Comparison of ENCODE assay signal across 20 cellular contexts in the genomic region with DNA sequence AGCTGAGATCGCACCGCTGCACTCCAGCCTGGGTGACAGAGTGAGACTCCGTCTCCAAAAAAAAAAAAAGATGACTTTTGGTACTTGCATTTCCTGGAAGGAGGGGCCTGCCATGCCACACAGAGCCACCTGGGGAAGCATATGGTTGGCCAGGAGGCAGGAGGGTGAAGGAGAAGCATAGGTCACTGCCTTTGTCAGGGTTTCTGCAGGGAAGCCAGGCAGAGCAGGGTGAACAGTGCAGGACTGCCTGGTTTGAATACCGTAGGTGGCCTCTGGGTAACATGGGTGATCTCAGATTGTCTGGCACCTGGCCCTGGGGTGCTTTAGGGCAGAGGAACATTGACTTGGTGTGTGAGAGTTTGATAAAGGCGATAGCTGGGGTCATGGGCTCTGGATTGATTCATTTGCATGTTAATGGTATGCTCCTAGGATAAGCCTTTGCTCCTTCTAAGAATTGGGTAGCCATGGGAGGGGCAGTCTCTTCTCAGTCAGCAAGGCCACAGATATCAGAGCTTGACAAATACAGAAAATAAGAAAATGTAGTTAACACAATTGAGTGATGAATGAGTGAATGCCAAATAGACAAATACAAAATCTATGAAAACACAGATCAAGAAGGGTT.
DNase-seq lines count a peak whose midpoint lies in the region; ATAC-seq and TF ChIP-seq lines count a peak whose summit lies in the region.
"Had no signal": no experiment of that assay in that cellular context is flagged by ENCODE, and none has a peak within 500 bp of the region (broad histone marks: within the 10 kb centered on the region; RNA-seq: fewer than 3 reads in every experiment).

No MANE protein-coding gene starts in this region.

- H3K4me3 ChIP-seq in GM23338 (no peak overlapping the region), HCT116 (replicated peaks in 1 of 2; ENCODE audit: low read depth in 1 of 2, low read length in 2 of 2) (no peak overlapping the region), Panc1 (ENCODE audit: low read depth in 2 of 2, low read length in 2 of 2) (no peak overlapping the region)
- H3K4me3 ChIP-seq: HAP-1, SK-N-MC had no signal

- no peak for TF ChIP-seq POLR2A in HCT116 (IDR thresholded peaks at IDR 0.05; ENCODE audit: borderline replicate concordance, extremely low read depth, insufficient read depth, insufficient read length)

- H3K27ac ChIP-seq in GM23338 (ENCODE audit: low read depth): no peak overlapping the region
- no peak overlapping the region for H3K27ac ChIP-seq in HCT116 (ENCODE audit: low read depth, low read length)
- peak overlapping the region; percentile 19; the same call in 1 of the 2 replicates for H3K27ac ChIP-seq in Panc1 (ENCODE audit: low read length)
- H3K27ac ChIP-seq: RWPE1, SK-N-MC had no signal

- POLR2A ChIA-PET in HCT116 (lab: Charles Lee) (no interaction called here), Panc1 (lab: Charles Lee) (no interaction called here)

- H4K20me1 ChIP-seq in GM23338 (replicated peaks; ENCODE audit: insufficient read depth) (no peaks in the 10 kb centered on the region), HCT116 (ENCODE audit: insufficient read depth) (no peaks in the 10 kb centered on the region)

- TF ChIP-seq RAD21 in HCT116 (IDR thresholded peaks at IDR 0.05; ENCODE audit: low read depth): no peak

- H3F3A ChIP-seq in GM23338 (replicated peaks; ENCODE audit: low read depth): no peaks in the 10 kb centered on the region

- peaks cover 6% of the 10 kb centered on the region; the same call in 1 of the 2 replicates for H3K4me1 ChIP-seq in GM23338 (ENCODE audit: insufficient read depth)
- H3K4me1 ChIP-seq in HCT116 (ENCODE audit: control insufficient read depth in 1 of 2, insufficient read depth in 2 of 2, low read length in 2 of 2): no peaks in the 10 kb centered on the region
- H3K4me1 ChIP-seq in Panc1 (ENCODE audit: control insufficient read depth, insufficient read depth, low read length): peaks cover 4% of the 10 kb centered on the region; the same call in 1 of the 2 replicates
- H3K4me1 ChIP-seq: BE2C, HAP-1 had no signal

- no peak overlapping the region for H3K4me2 ChIP-seq in GM23338
- H3K4me2 ChIP-seq in HCT116 (ENCODE audit: low read length): no peak overlapping the region

- CTCF ChIA-PET in HCT116 (lab: Charles Lee) (no interaction called here), Panc1 (lab: Charles Lee) (no interaction called here)

- H3K79me2 ChIP-seq in GM23338 (replicated peaks; ENCODE audit: insufficient read depth): no peaks in the 10 kb centered on the region
- no peaks in the 10 kb centered on the region for H3K79me2 ChIP-seq in HCT116 (ENCODE audit: insufficient read depth, low read length)

- no peaks in the 10 kb centered on the region for H3K9me2 ChIP-seq in GM23338 (ENCODE audit: insufficient read depth)
- no peaks in the 10 kb centered on the region for H3K9me2 ChIP-seq in HCT116 (ENCODE audit: insufficient read depth)

- BruUV-seq in HCT116 (replicated peaks; lab: Mats Ljungman, UMichigan) (no TSS peak), Panc1 (replicated peaks; lab: Mats Ljungman, UMichigan) (no TSS peak)

- H3K4me1 Mint-ChIP-seq in GM23338 (peaks cover 5% of the 10 kb centered on the region), glutamatergic neuron (ENCODE audit: low read depth, unreplicated experiment) (peaks cover 3% of the 10 kb centered on the region)
- H3K4me1 Mint-ChIP-seq: CD4-positive, CD25-positive, alpha-beta regulatory T cell had no signal

- RAD21 ChIA-PET in HCT116 (lab: Charles Lee; ENCODE audit: low non-redundant PET in 1 of 2, low total read pairs in 2 of 2, uncharacterized antibody in 2 of 2, unreplicated experiment in 2 of 2): no interaction called here

- peak; percentile 87 for ATAC-seq in GM23338
- ATAC-seq in HCT116: peak; percentile 44; the same call in 1 of the 2 replicates
- no peak for ATAC-seq in Panc1

- no peak overlapping the region for H3K9ac ChIP-seq in HCT116 (ENCODE audit: low read length)

- H3K27ac Mint-ChIP-seq in GM23338 (no peak overlapping the region), glutamatergic neuron (ENCODE audit: unreplicated experiment) (peak overlapping the region; percentile 68)
- H3K27ac Mint-ChIP-seq: CD4-positive, CD25-positive, alpha-beta regulatory T cell had no signal

- H3K9me3 ChIP-seq in HCT116 (ENCODE audit: control insufficient read depth in 1 of 2, insufficient read depth in 1 of 2, low read depth in 1 of 2, low read length in 2 of 2): no peaks in the 10 kb centered on the region
- H3K9me3 ChIP-seq in Panc1 (ENCODE audit: control insufficient read depth, insufficient read depth, low read depth, low read length): peaks cover 10% of the 10 kb centered on the region; the same call in 1 of the 2 replicates
- H3K9me3 ChIP-seq: BE2C, HAP-1 had no signal

- H3K4me3 Mint-ChIP-seq in GM23338: no peak overlapping the region
- H3K4me3 Mint-ChIP-seq in glutamatergic neuron (ENCODE audit: unreplicated experiment): no peak overlapping the region
- H3K4me3 Mint-ChIP-seq: CD4-positive, CD25-positive, alpha-beta regulatory T cell had no signal

- H3K36me3 ChIP-seq in GM23338 (ENCODE audit: insufficient read depth): 0 out of 2 replicates have a peak, but pooled peaks cover 10% of the 10 kb centered on the region
- no peaks in the 10 kb centered on the region for H3K36me3 ChIP-seq in HCT116 (ENCODE audit: control insufficient read depth in 1 of 2, insufficient read depth in 2 of 2, low read length in 2 of 2)
- no peaks in the 10 kb centered on the region for H3K36me3 ChIP-seq in Panc1 (ENCODE audit: control insufficient read depth, insufficient read depth, low read length)
- H3K36me3 ChIP-seq: BE2C, HAP-1 had no signal

- peaks cover 2% of the 10 kb centered on the region for H3K27me3 Mint-ChIP-seq in GM23338 (ENCODE audit: insufficient read depth, low read depth, poor library complexity)
- H3K27me3 Mint-ChIP-seq in glutamatergic neuron (ENCODE audit: unreplicated experiment): peaks cover 6% of the 10 kb centered on the region

- DNase-seq in GM23338 (ENCODE audit: low spot score) (no peak), HCT116 (ENCODE audit: low read depth, low spot score) (no peak), Panc1 (ENCODE audit: low read depth, low spot score) (no peak), glutamatergic neuron (no peak), islet precursor cell (no peak), GOT3 (lab: John Stamatoyannopoulos, UW) (no peak), NCI-H146 (lab: John Stamatoyannopoulos, UW) (no peak)
- DNase-seq: BE2C; CD4-positive, CD25-positive, alpha-beta regulatory T cell; COR-L47; KG1; NCI-H1092; NCI-H1436; NCI-H1930; NCI-H345; NCI-H526; SHP77 treated with DMSO at 0.1 percent for 48 hours had no signal

- TF ChIP-seq CTCF in GM23338 (conservative IDR thresholded peaks at IDR 0.05; ENCODE audit: low read depth in 2 of 2) (no peak), HCT116 (IDR thresholded peaks at IDR 0.05 in 2 of 3, conservative IDR thresholded peaks at IDR 0.05 in 1 of 3; ENCODE audit: borderline replicate concordance in 1 of 3, insufficient read depth in 1 of 3, low read depth in 2 of 3, low read length in 2 of 3) (no peak), Panc1 (IDR thresholded peaks at IDR 0.05) (no peak), glutamatergic neuron (IDR thresholded peaks at IDR 0.05; ENCODE audit: partially characterized antibody, unreplicated experiment) (no peak)

- H3K9me3 Mint-ChIP-seq in GM23338 (peaks cover 20% of the 10 kb centered on the region), glutamatergic neuron (ENCODE audit: unreplicated experiment) (peaks cover 5% of the 10 kb centered on the region)

- H2AFZ ChIP-seq in GM23338 (peak overlapping the region; percentile 90; the same call in 1 of the 2 replicates), HCT116 (ENCODE audit: low read depth, low read length, poor library complexity, severe bottlenecking) (no peak overlapping the region)

- intact Hi-C loops in HCT116 (cut with micrococcal nuclease) (no loop called here), Panc1 (cut with micrococcal nuclease; ENCODE audit: unreplicated experiment) (no loop called here)

- in situ Hi-C loops in Panc1 (cut with HindIII; ENCODE audit: low pct_unique_long_range_greater_than_20kb, low sequenced_read_pairs): no loop called here

- H3K36me3 Mint-ChIP-seq in GM23338 (ENCODE audit: low read depth) (peaks cover 9% of the 10 kb centered on the region), glutamatergic neuron (ENCODE audit: unreplicated experiment) (peaks cover 32% of the 10 kb centered on the region)
- H3K36me3 Mint-ChIP-seq: CD4-positive, CD25-positive, alpha-beta regulatory T cell had no signal

- H3K27me3 ChIP-seq in GM23338 (ENCODE audit: insufficient read depth) (no peaks in the 10 kb centered on the region), HCT116 (ENCODE audit: insufficient read depth, low read length) (no peaks in the 10 kb centered on the region), Panc1 (ENCODE audit: control insufficient read depth, insufficient read depth, low read length) (no peaks in the 10 kb centered on the region)
- H3K27me3 ChIP-seq: BE2C had no signal

TF ChIP-seq in GM23338, 12 proteins besides CTCF, POLR2A, EP300 and RAD21 (continues in another document):
- TF ChIP-seq JUNB (IDR thresholded peaks at IDR 0.05; ENCODE audit: unreplicated experiment) (no peak), NANOG (IDR thresholded peaks at IDR 0.05; ENCODE audit: borderline replicate concordance) (no peak), STAT1 (IDR thresholded peaks at IDR 0.05; ENCODE audit: unreplicated experiment) (no peak)
- TF ChIP-seq, protein P1, sequence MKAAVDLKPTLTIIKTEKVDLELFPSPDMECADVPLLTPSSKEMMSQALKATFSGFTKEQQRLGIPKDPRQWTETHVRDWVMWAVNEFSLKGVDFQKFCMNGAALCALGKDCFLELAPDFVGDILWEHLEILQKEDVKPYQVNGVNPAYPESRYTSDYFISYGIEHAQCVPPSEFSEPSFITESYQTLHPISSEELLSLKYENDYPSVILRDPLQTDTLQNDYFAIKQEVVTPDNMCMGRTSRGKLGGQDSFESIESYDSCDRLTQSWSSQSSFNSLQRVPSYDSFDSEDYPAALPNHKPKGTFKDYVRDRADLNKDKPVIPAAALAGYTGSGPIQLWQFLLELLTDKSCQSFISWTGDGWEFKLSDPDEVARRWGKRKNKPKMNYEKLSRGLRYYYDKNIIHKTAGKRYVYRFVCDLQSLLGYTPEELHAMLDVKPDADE (IDR thresholded peaks at IDR 0.05): no peak

TF ChIP-seq in HCT116, 20 proteins besides CTCF, POLR2A, EP300 and RAD21:
- no peak for TF ChIP-seq SP1 (IDR thresholded peaks at IDR 0.05; ENCODE audit: low read depth)
